13 cellular contexts compared by ENCODE assay signal in the genomic region with DNA sequence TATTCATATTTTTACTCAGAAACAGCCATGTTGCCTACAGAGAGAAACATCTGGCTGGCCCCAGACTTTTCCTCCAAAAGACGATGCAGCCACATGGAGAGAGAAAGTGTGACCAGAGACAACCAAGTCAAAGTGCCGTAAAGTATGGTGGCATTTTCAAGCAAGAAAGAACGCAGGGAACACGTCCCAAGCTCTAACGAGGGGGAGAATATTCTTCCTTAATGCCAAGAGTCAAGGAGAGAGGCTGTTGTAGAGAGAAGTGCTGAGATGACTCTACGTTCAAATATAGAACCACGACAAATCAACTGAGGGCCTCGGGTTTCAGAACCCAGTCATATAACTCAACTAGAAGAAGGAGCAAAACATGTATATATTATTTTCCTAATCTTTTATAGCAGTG. TPM values are rescaled to one million over a fixed set of nuclear protein-coding genes. Genes with fewer than 3 reads are reported as not detected.
DNase-seq lines count a peak whose midpoint lies in the region; ATAC-seq, FAIRE-seq and TF ChIP-seq lines count a peak whose summit lies in the region.
"Had no signal": no experiment of that assay in that cellular context is flagged by ENCODE, and none has a peak within 500 bp of the region (broad histone marks: within the 10 kb centered on the region; RNA-seq: fewer than 3 reads in every experiment).

No MANE protein-coding gene starts in this region.

- H3K4me3 ChIP-seq in thyroid gland (replicated peaks in 1 of 3) (no peak overlapping the region), small intestine (ENCODE audit: low read depth in 1 of 2, low read length in 2 of 2) (no peak overlapping the region)
- H3K4me3 ChIP-seq: skin epidermis had no signal

- CTCF ChIA-PET in WTC11 (lab: Charles Lee) = no interaction called here

- peaks cover 19% of the 10 kb centered on the region for H3K4me1 Mint-ChIP-seq in WTC11
- H3K4me1 Mint-ChIP-seq in glutamatergic neuron (ENCODE audit: low read depth, unreplicated experiment) = peaks cover 6% of the 10 kb centered on the region

- no peak for FAIRE-seq in small intestine (lab: Jason Lieb, UNC)

- ATAC-seq in WTC11 (no peak), HG02642 (IDR thresholded peaks at IDR 0.05; ENCODE audit: poor library complexity, unreplicated experiment) (no peak)
- ATAC-seq: HCT116 had no signal

- H3K36me3 ChIP-seq in thyroid gland = no peaks in the 10 kb centered on the region
- H3K36me3 ChIP-seq in small intestine (ENCODE audit: control insufficient read depth in 2 of 2, insufficient read depth in 2 of 2, low read length in 2 of 2) = no peaks in the 10 kb centered on the region

- no peaks in the 10 kb centered on the region for H3K27me3 ChIP-seq in thyroid gland
- no peaks in the 10 kb centered on the region for H3K27me3 ChIP-seq in small intestine (ENCODE audit: control insufficient read depth in 2 of 2, insufficient read depth in 2 of 2, low read length in 2 of 2)

- H3K27me3 Mint-ChIP-seq in WTC11 (ENCODE audit: low read depth) (no peaks in the 10 kb centered on the region), glutamatergic neuron (ENCODE audit: unreplicated experiment) (no peaks in the 10 kb centered on the region)

- no peak for TF ChIP-seq POLR2A in thyroid gland (IDR thresholded peaks at IDR 0.05)

- peak; percentile 46 for DNase-seq in stimulated activated CD4-positive, alpha-beta T cell treated with anti-CD3 and anti-CD28 coated beads, Interleukin-15, amount 100 ng/mL, for 24 hours
- no peak for DNase-seq in stimulated activated CD4-positive, alpha-beta T cell treated with anti-CD3 and anti-CD28 coated beads, Interleukin-2, amount 100 ng/mL, for 48 hours
- DNase-seq in WTC11 (ENCODE audit: low spot score) = no peak
- DNase-seq in glutamatergic neuron = no peak
- DNase-seq in thyroid gland = no peak
- DNase-seq in kidney tubule cell (ENCODE audit: low spot score) = no peak
- no peak for DNase-seq in small intestine
- DNase-seq: activated CD4-positive, CD25-positive, alpha-beta regulatory T cell treated with anti-CD3 and anti-CD28 coated beads, Interleukin-2, amount 50 U/mL, for 72 hours; NCI-H2171 treated with DMSO at 0.1 percent for 48 hours; RPMI8226 had no signal

- H3K27ac ChIP-seq in thyroid gland (peak overlapping the region; percentile 50 to 74 (median 71)), small intestine (ENCODE audit: low read depth in 1 of 2, low read length in 1 of 2) (peak overlapping the region in 1 of 2 donors; percentile 86)

- POLR2A ChIA-PET in WTC11 (lab: Charles Lee) = no interaction called here

- H3K36me3 Mint-ChIP-seq in WTC11 (peaks cover 2% of the 10 kb centered on the region), glutamatergic neuron (ENCODE audit: unreplicated experiment) (peaks cover 7% of the 10 kb centered on the region)

- H3K4me1 ChIP-seq in thyroid gland (peaks cover 64% of the 10 kb centered on the region in 2 donors), small intestine (ENCODE audit: control insufficient read depth in 2 of 2, insufficient read depth in 1 of 2, low read depth in 1 of 2, low read length in 1 of 2) (no peaks in the 10 kb centered on the region)

- 45 to 55% methylated on average over 8 of the region's 8 CpGs for WGBS in thyroid gland, 2 donors
- 65 to 70% (median 67%) methylated on average over 8 of the region's 8 CpGs for WGBS in small intestine, 3 donors

- intact Hi-C loops in thyroid gland (cut with DNase I) = no loop called here

- H3K4me3 Mint-ChIP-seq in WTC11 (no peak overlapping the region), glutamatergic neuron (ENCODE audit: unreplicated experiment) (no peak overlapping the region)

- H3K9me3 Mint-ChIP-seq in WTC11 = peaks cover 4% of the 10 kb centered on the region
- H3K9me3 Mint-ChIP-seq in glutamatergic neuron (ENCODE audit: unreplicated experiment) = peaks cover 9% of the 10 kb centered on the region

- peak overlapping the region; percentile 48; the same call in 1 of the 2 replicates for H3K27ac Mint-ChIP-seq in WTC11
- peak overlapping the region; percentile 33 for H3K27ac Mint-ChIP-seq in glutamatergic neuron (ENCODE audit: unreplicated experiment)

- H3K9me3 ChIP-seq in thyroid gland (no peaks in the 10 kb centered on the region), small intestine (ENCODE audit: control insufficient read depth, low read depth) (no peaks in the 10 kb centered on the region)

- TF ChIP-seq CTCF in WTC11 (IDR thresholded peaks at IDR 0.05) (no peak), glutamatergic neuron (IDR thresholded peaks at IDR 0.05; ENCODE audit: partially characterized antibody, unreplicated experiment) (no peak), thyroid gland (IDR thresholded peaks at IDR 0.05) (no peak)

TF ChIP-seq in WTC11, 78 proteins besides CTCF, POLR2A, EP300 and RAD21:
- TF ChIP-seq, protein P1, sequence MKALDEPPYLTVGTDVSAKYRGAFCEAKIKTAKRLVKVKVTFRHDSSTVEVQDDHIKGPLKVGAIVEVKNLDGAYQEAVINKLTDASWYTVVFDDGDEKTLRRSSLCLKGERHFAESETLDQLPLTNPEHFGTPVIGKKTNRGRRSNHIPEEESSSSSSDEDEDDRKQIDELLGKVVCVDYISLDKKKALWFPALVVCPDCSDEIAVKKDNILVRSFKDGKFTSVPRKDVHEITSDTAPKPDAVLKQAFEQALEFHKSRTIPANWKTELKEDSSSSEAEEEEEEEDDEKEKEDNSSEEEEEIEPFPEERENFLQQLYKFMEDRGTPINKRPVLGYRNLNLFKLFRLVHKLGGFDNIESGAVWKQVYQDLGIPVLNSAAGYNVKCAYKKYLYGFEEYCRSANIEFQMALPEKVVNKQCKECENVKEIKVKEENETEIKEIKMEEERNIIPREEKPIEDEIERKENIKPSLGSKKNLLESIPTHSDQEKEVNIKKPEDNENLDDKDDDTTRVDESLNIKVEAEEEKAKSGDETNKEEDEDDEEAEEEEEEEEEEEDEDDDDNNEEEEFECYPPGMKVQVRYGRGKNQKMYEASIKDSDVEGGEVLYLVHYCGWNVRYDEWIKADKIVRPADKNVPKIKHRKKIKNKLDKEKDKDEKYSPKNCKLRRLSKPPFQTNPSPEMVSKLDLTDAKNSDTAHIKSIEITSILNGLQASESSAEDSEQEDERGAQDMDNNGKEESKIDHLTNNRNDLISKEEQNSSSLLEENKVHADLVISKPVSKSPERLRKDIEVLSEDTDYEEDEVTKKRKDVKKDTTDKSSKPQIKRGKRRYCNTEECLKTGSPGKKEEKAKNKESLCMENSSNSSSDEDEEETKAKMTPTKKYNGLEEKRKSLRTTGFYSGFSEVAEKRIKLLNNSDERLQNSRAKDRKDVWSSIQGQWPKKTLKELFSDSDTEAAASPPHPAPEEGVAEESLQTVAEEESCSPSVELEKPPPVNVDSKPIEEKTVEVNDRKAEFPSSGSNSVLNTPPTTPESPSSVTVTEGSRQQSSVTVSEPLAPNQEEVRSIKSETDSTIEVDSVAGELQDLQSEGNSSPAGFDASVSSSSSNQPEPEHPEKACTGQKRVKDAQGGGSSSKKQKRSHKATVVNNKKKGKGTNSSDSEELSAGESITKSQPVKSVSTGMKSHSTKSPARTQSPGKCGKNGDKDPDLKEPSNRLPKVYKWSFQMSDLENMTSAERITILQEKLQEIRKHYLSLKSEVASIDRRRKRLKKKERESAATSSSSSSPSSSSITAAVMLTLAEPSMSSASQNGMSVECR (CRISPR knock-in tag; IDR thresholded peaks at IDR 0.05; ENCODE audit: borderline replicate concordance) = no peak
- no peak for TF ChIP-seq SP1 (CRISPR knock-in tag; conservative IDR thresholded peaks at IDR 0.05)
- TF ChIP-seq GTF2I (CRISPR knock-in tag; conservative IDR thresholded peaks at IDR 0.05) = no peak
- TF ChIP-seq, protein P2, sequence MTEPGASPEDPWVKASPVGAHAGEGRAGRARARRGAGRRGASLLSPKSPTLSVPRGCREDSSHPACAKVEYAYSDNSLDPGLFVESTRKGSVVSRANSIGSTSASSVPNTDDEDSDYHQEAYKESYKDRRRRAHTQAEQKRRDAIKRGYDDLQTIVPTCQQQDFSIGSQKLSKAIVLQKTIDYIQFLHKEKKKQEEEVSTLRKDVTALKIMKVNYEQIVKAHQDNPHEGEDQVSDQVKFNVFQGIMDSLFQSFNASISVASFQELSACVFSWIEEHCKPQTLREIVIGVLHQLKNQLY (CRISPR knock-in tag; IDR thresholded peaks at IDR 0.05) = no peak
- TF ChIP-seq FOXK1 (CRISPR knock-in tag; IDR thresholded peaks at IDR 0.05) = no peak
- TF ChIP-seq TP53 (CRISPR knock-in tag; IDR thresholded peaks at IDR 0.05) = no peak
- TF ChIP-seq ZBTB21 (CRISPR knock-in tag; IDR thresholded peaks at IDR 0.05; ENCODE audit: borderline replicate concordance) = no peak

RNA-seq across cellular contexts. Expression of gene FNBP1, which starts 55.9 kb away (rescaled TPM):
- 38.1 to 43.6 TPM (median 38.4 TPM) in 3 replicates for total RNA-seq in WTC11 (2021)
- 80.4 TPM for total RNA-seq in glutamatergic neuron (ENCODE audit: unreplicated experiment)
- 10 to 100 TPM; 55.8 to 78.5 (median 76.0) TPM for total RNA-seq in thyroid gland
- polyA plus RNA-seq in small intestine = 10 to 100 TPM in 1 of 3 donors, 1 to 10 TPM in 2; 1.3 to 11.0 (median 7.0) TPM
